In the genomic region with DNA sequence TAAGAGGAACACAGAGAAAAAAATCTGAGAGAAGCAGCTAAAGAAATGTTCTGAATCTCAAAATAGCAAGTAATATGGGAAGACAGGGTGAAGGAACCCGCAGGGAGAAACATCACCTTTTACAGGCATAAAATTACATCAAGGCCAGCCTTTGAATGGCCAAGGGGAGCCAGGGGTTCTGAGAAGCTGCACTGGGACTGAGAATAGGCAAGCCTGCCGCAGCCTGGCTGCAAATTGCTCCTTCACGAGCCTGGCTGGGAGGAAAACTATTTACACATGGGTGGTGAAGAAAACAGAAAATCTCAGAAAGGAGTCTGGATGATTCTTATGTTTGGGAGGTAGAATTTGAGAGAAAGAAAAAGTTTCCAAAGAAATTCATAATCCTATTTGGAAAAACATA, we compare ENCODE assay signal across 20 cellular contexts.
"Had no signal": no experiment of that assay in that cellular context is flagged by ENCODE, and none has a peak within 500 bp of the region (broad histone marks: within the 10 kb centered on the region; RNA-seq: fewer than 3 reads in every experiment).

No MANE protein-coding gene starts in this region.

- DNase-seq: effector memory CD4-positive, alpha-beta T cell; gastrocnemius medialis; islet precursor cell; left ventricle myocardium inferior; mesenchymal stem cell; naive thymus-derived CD4-positive, alpha-beta T cell; spleen; stimulated activated CD4-positive, alpha-beta T cell treated with anti-CD3 and anti-CD28 coated beads, Interleukin-15, amount 100 ng/mL, for 24 hours; stimulated activated CD4-positive, alpha-beta T cell treated with anti-CD3 and anti-CD28 coated beads, Interleukin-1b, Interleukin-23, amount 100 ng/mL, for 48 hours; stimulated activated CD4-positive, alpha-beta T cell treated with anti-CD3 and anti-CD28 coated beads, Interleukin-4, amount 100 ng/mL, for 24 hours; tibial artery; upper lobe of right lung had no signal

- H3K4me1 Mint-ChIP-seq: stimulated activated memory B cell treated with anti-CD40 and anti-IgM and Interleukin-4, amounts not matched to agents 10 μg/mL and 1 μg/mL and 100 μg/mL, for 72 hours had no signal

- H3K27me3 ChIP-seq: neutrophil had no signal

- H3K4me3 Mint-ChIP-seq: naive thymus-derived CD4-positive, alpha-beta T cell; stimulated activated memory B cell treated with anti-CD40 and anti-IgM and Interleukin-4, amounts not matched to agents 10 μg/mL and 1 μg/mL and 100 μg/mL, for 72 hours; stimulated activated naive CD8-positive, alpha-beta T cell treated with anti-CD3 and anti-CD28 coated beads, Interleukin-15, Interleukin-2, amounts not matched to agents 100 ng/mL and 50 ng/mL, for 24 hours had no signal

- H3K4me3 ChIP-seq: esophagus muscularis mucosa, gastrocnemius medialis, left ventricle myocardium inferior, lung, spleen, tibial artery, upper lobe of right lung had no signal

- FAIRE-seq: endometrium had no signal

- H3K9me3 ChIP-seq: esophagus muscularis mucosa, gastrocnemius medialis, left ventricle myocardium inferior, neutrophil, spleen, tibial artery, upper lobe of right lung had no signal

- H3K36me3 ChIP-seq: esophagus muscularis mucosa, gastrocnemius medialis, left ventricle myocardium inferior, neutrophil, spleen, tibial artery, upper lobe of right lung had no signal

- ATAC-seq: gastrocnemius medialis; naive thymus-derived CD4-positive, alpha-beta T cell; sciatic nerve; stimulated activated memory B cell treated with anti-CD40 and anti-IgM and Interleukin-4, amounts not matched to agents 10 μg/mL and 1 μg/mL and 100 μg/mL, for 72 hours; upper lobe of right lung had no signal

- H3K4me1 ChIP-seq: esophagus muscularis mucosa, gastrocnemius medialis, spleen, tibial artery, upper lobe of right lung had no signal

- H3K27ac Mint-ChIP-seq: naive thymus-derived CD4-positive, alpha-beta T cell; stimulated activated memory B cell treated with anti-CD40 and anti-IgM and Interleukin-4, amounts not matched to agents 10 μg/mL and 1 μg/mL and 100 μg/mL, for 72 hours; stimulated activated naive CD8-positive, alpha-beta T cell treated with anti-CD3 and anti-CD28 coated beads, Interleukin-15, Interleukin-2, amounts not matched to agents 100 ng/mL and 50 ng/mL, for 24 hours had no signal

- H3K9me3 Mint-ChIP-seq: naive thymus-derived CD4-positive, alpha-beta T cell; stimulated activated memory B cell treated with anti-CD40 and anti-IgM and Interleukin-4, amounts not matched to agents 10 μg/mL and 1 μg/mL and 100 μg/mL, for 72 hours; stimulated activated naive CD8-positive, alpha-beta T cell treated with anti-CD3 and anti-CD28 coated beads, Interleukin-15, Interleukin-2, amounts not matched to agents 100 ng/mL and 50 ng/mL, for 24 hours had no signal

- H3K36me3 Mint-ChIP-seq: naive thymus-derived CD4-positive, alpha-beta T cell; stimulated activated memory B cell treated with anti-CD40 and anti-IgM and Interleukin-4, amounts not matched to agents 10 μg/mL and 1 μg/mL and 100 μg/mL, for 72 hours had no signal

- H3K27ac ChIP-seq: epithelial cell of prostate, esophagus muscularis mucosa, gastrocnemius medialis, left ventricle myocardium inferior, neutrophil, spleen, tibial artery, upper lobe of right lung had no signal
